ENCODE assay signal across 7 cellular contexts in the genomic region with DNA sequence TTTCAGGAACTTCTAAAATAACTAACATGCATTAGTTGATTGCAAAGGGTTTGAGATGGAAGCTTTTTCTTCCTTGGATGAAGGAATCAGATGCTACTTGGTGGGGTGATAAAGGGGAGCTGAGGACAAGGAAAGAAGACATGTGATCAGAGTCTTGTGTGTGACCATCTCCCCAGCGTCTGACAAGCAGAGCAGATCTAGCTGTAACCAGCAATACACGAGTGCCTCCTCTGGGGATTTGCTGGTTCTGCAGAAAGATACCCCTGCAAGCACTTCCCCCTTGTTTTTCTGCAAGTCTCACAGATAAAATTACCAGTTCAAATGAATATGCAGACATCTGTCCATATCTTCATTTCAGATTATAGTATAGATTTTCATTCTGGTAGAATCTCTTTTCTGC. TPM values are rescaled to one million over a fixed set of nuclear protein-coding genes. Genes with fewer than 3 reads are reported as not detected.
DNase-seq lines count a peak whose midpoint lies in the region; ATAC-seq and TF ChIP-seq lines count a peak whose summit lies in the region.

No MANE protein-coding gene starts in this region.

- H3K27me3 Mint-ChIP-seq in osteocyte (ENCODE audit: unreplicated experiment) (peaks cover 40% of the 10 kb centered on the region), T-helper 17 cell (no peaks in the 10 kb centered on the region)

- H3K36me3 Mint-ChIP-seq in osteocyte (ENCODE audit: unreplicated experiment) (no peaks in the 10 kb centered on the region), T-helper 17 cell (ENCODE audit: low read depth) (no peaks in the 10 kb centered on the region)

- H3K27ac Mint-ChIP-seq in osteocyte (ENCODE audit: unreplicated experiment), result no peak overlapping the region
- H3K27ac Mint-ChIP-seq in T-helper 17 cell, result no peak overlapping the region

- DNase-seq in NCI-H2107 treated with DMSO at 0.1 percent for 48 hours (lab: John Stamatoyannopoulos, UW; ENCODE audit: unreplicated experiment) (peak; percentile 68), astrocyte of the spinal cord (ENCODE audit: low read depth, low spot score) (peak; percentile 43), osteocyte (ENCODE audit: extremely low spot score, unreplicated experiment) (no peak), left lung (no peak), T-helper 17 cell (no peak)

- H3K9me3 Mint-ChIP-seq in osteocyte (ENCODE audit: unreplicated experiment), result no peaks in the 10 kb centered on the region

- in situ Hi-C loops in astrocyte of the spinal cord (cut with HindIII; ENCODE audit: low sequenced_read_pairs), result no loop called here

- H3K27ac ChIP-seq in left lung, result no peak overlapping the region

- H3K4me1 Mint-ChIP-seq in osteocyte (ENCODE audit: unreplicated experiment) (peaks cover 8% of the 10 kb centered on the region), T-helper 17 cell (no peaks in the 10 kb centered on the region)

- H3K4me3 Mint-ChIP-seq in osteocyte (ENCODE audit: unreplicated experiment) (no peak overlapping the region), T-helper 17 cell (no peak overlapping the region)

- H3K4me1 ChIP-seq in left lung, result peaks cover 0 to 6% of the 10 kb centered on the region in 2 donors

- H3K36me3 ChIP-seq in left lung, result no peaks in the 10 kb centered on the region

- H3K4me3 ChIP-seq in astrocyte of the spinal cord (ENCODE audit: low read depth, low read length), result no peak overlapping the region
- no peak overlapping the region for H3K4me3 ChIP-seq in left lung

- H3K27me3 ChIP-seq in left lung, result peaks cover 22 to 46% of the 10 kb centered on the region in 2 donors

- ATAC-seq in HG02623 (IDR thresholded peaks at IDR 0.05; ENCODE audit: unreplicated experiment) (peak; percentile 65), GM21717 (IDR thresholded peaks at IDR 0.05; ENCODE audit: unreplicated experiment) (no peak), left lung (no peak), T-helper 17 cell (no peak)

- TF ChIP-seq CTCF in astrocyte of the spinal cord (IDR thresholded peaks at IDR 0.05; ENCODE audit: low read depth, low read length) (peak; percentile 52), osteocyte (IDR thresholded peaks at IDR 0.05) (peak; percentile 37), left lung (IDR thresholded peaks at IDR 0.05) (peak in 1 of 2 donors; percentile 8)

- intact Hi-C loops in left lung (cut with DNase I), result no loop called here

- no peaks in the 10 kb centered on the region for H3K9me3 ChIP-seq in left lung
- peaks cover 3% of the 10 kb centered on the region for H3K9me3 ChIP-seq in T-helper 17 cell (ENCODE audit: control insufficient read depth, low read length, poor library complexity, severe bottlenecking)

RNA-seq across cellular contexts. Expression of a gene that starts 2.7 kb away (rescaled TPM):
- total RNA-seq in osteocyte (not detected in 2 replicates), left lung (under 1 TPM in 1 of 2 donors, not detected in 1; 0.34 TPM), T-helper 17 cell (not detected)

Comparison
In these comparisons a context has a peak if more than half of its experiments do, and no peak if none do; other contexts are left out.
1. DNase-seq: peak in NCI-H2107 treated with DMSO at 0.1 percent for 48 hours (single experiment) and astrocyte of the spinal cord (single experiment); none in osteocyte (single experiment), left lung (0 of 2) and T-helper 17 cell (0 of 3).